ENCODE assay signal across 13 cellular contexts in genomic region chr16:29831490-29831889, GRCh38.
"Had no signal": no experiment of that assay in that cellular context is flagged by ENCODE, and none has a peak within 500 bp of the region (broad histone marks: within the 10 kb centered on the region; RNA-seq: fewer than 3 reads in every experiment).

No MANE protein-coding gene starts in this region.

- H3K27me3 Mint-ChIP-seq: activated B cell treated with CpG ODN at 0.5 μM for 24 hours; memory B cell; natural killer cell treated with Interleukin-12 subunit alpha and Interleukin-12 subunit beta and Interleukin-15 and Interleukin-18, amount 100 ng/mL, for 72 hours had no signal

- H3K27ac Mint-ChIP-seq: activated B cell treated with CpG ODN at 0.5 μM for 24 hours; endodermal cell; memory B cell; natural killer cell treated with Interleukin-12 subunit alpha and Interleukin-12 subunit beta and Interleukin-15 and Interleukin-18, amount 100 ng/mL, for 72 hours had no signal

- H3K36me3 Mint-ChIP-seq: natural killer cell treated with Interleukin-12 subunit alpha and Interleukin-12 subunit beta and Interleukin-15 and Interleukin-18, amount 100 ng/mL, for 72 hours had no signal

- H3K4me3 Mint-ChIP-seq: activated B cell treated with CpG ODN at 0.5 μM for 24 hours; endodermal cell; memory B cell; natural killer cell treated with Interleukin-12 subunit alpha and Interleukin-12 subunit beta and Interleukin-15 and Interleukin-18, amount 100 ng/mL, for 72 hours had no signal

- H3K4me3 ChIP-seq: ovary, skin epidermis had no signal

- ATAC-seq: natural killer cell treated with Interleukin-12 subunit alpha and Interleukin-12 subunit beta and Interleukin-15 and Interleukin-18, amount 100 ng/mL, for 72 hours; SK-N-SH treated with all-trans-retinoic acid at 6 μM for 48 hours had no signal

- H3K36me3 ChIP-seq: ovary had no signal

- H3K9me3 ChIP-seq: ovary had no signal

- DNase-seq: activated B cell treated with CpG ODN at 0.5 μM for 24 hours; activated CD4-positive, alpha-beta T cell treated with anti-CD3 and anti-CD28 coated beads, Interleukin-2, amount 50 U/mL, for 1 hour; activated effector memory CD4-positive, alpha-beta T cell treated with anti-CD3 and anti-CD28 coated beads, Interleukin-2, amount 50 U/mL, for 16 hours; dermis blood vessel endothelial cell; endodermal cell; erythroblast; left cardiac atrium; ovary; stimulated activated CD4-positive, alpha-beta T cell treated with anti-CD3 and anti-CD28 coated beads, Interleukin-4, amount 100 ng/mL, for 4 hours had no signal

- H3K4me1 Mint-ChIP-seq: activated B cell treated with CpG ODN at 0.5 μM for 24 hours, endodermal cell had no signal

- H3K27me3 ChIP-seq: ovary had no signal
